ENCODE assay signal across 1 cellular context in the genomic region with DNA sequence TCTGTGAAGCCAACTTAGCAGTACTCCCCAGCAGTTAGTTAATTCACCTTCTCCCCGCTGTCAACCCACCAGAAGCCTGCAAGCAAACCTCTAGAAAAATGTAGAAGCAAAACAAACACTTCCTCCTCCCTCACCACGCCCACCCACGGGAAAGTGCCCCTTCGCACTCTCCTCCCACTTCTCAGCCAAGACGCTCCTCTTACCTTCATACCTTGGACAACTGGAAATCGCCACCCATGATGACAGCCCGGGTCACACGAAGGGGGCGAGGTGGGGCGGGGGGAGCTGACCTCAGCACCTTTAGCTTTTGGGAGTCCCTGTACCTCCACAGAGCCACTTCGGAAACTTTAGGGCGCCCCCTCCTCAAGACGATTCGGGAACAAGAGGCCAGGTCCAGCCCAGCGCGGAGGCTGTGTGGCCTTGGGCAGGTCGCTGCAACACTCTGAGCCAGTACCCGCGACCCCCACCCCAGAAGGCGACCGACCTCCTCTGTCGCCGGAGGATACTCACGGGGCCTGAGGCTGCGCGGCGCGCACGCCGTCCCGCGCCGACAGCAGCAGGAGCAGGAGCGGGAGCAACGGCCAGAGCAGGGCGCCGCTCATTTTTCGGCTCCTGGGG.
TF ChIP-seq lines count a peak whose summit lies in the region.

No MANE protein-coding gene starts in this region.

TF ChIP-seq in HepG2, 621 proteins besides CTCF, POLR2A, EP300 and RAD21:
- TF ChIP-seq, protein P1, sequence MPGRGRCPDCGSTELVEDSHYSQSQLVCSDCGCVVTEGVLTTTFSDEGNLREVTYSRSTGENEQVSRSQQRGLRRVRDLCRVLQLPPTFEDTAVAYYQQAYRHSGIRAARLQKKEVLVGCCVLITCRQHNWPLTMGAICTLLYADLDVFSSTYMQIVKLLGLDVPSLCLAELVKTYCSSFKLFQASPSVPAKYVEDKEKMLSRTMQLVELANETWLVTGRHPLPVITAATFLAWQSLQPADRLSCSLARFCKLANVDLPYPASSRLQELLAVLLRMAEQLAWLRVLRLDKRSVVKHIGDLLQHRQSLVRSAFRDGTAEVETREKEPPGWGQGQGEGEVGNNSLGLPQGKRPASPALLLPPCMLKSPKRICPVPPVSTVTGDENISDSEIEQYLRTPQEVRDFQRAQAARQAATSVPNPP (CRISPR knock-in tag; IDR thresholded peaks at IDR 0.05) = no peak
- TF ChIP-seq EZH2 (conservative IDR thresholded peaks at IDR 0.05; ENCODE audit: low read depth, low read length) (0 out of 2 replicates have a peak, but pooled peaks have one; percentile 50), ARNT2 (CRISPR knock-in tag; IDR thresholded peaks at IDR 0.05; ENCODE audit: low read depth) (no peak), ZNF678 (CRISPR knock-in tag; IDR thresholded peaks at IDR 0.05) (no peak), ZNF782 (CRISPR knock-in tag; IDR thresholded peaks at IDR 0.05; ENCODE audit: borderline replicate concordance) (no peak), IKZF1 (IDR thresholded peaks at IDR 0.05) (no peak), ZNF101 (CRISPR knock-in tag; IDR thresholded peaks at IDR 0.05; ENCODE audit: borderline replicate concordance, low read depth) (no peak), KMT2B (CRISPR knock-in tag; IDR thresholded peaks at IDR 0.05) (no peak), MAFF (IDR thresholded peaks at IDR 0.05; ENCODE audit: low read depth, low read length) (no peak), NKX3-1 (CRISPR knock-in tag; IDR thresholded peaks at IDR 0.05) (no peak), RFXAP (CRISPR knock-in tag; IDR thresholded peaks at IDR 0.05; ENCODE audit: borderline replicate concordance) (no peak), ZNF768 (CRISPR knock-in tag; IDR thresholded peaks at IDR 0.05) (peak; percentile 77; the same call in 1 of the 2 replicates), ZNF10 (CRISPR knock-in tag; IDR thresholded peaks at IDR 0.05; ENCODE audit: borderline replicate concordance, low read depth) (no peak), ATM (IDR thresholded peaks at IDR 0.05; ENCODE audit: borderline replicate concordance) (no peak), ZKSCAN1 (IDR thresholded peaks at IDR 0.05; ENCODE audit: low read length) (no peak)
- TF ChIP-seq, protein P2, sequence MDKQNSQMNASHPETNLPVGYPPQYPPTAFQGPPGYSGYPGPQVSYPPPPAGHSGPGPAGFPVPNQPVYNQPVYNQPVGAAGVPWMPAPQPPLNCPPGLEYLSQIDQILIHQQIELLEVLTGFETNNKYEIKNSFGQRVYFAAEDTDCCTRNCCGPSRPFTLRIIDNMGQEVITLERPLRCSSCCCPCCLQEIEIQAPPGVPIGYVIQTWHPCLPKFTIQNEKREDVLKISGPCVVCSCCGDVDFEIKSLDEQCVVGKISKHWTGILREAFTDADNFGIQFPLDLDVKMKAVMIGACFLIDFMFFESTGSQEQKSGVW (CRISPR knock-in tag; IDR thresholded peaks at IDR 0.05; ENCODE audit: borderline replicate concordance) = no peak
